16 cellular contexts compared by ENCODE assay signal in genomic region chr5:72364961-72365360, GRCh38. TPM values are rescaled to one million over a fixed set of nuclear protein-coding genes. Genes with fewer than 3 reads are reported as not detected.
A peak's percentile ranks its signal among the peaks of the same experiment; 100 is the strongest.
DNase-seq lines count a peak whose midpoint lies in the region; ATAC-seq, FAIRE-seq and TF ChIP-seq lines count a peak whose summit lies in the region.
"Had no signal": no experiment of that assay in that cellular context is flagged by ENCODE, and none has a peak within 500 bp of the region (broad histone marks: within the 10 kb centered on the region; RNA-seq: fewer than 3 reads in every experiment).

No MANE protein-coding gene starts in this region.

- peaks cover 18% of the 10 kb centered on the region for H3K36me3 Mint-ChIP-seq in mesothelial cell of epicardium
- peaks cover 6% of the 10 kb centered on the region for H3K36me3 Mint-ChIP-seq in stimulated activated effector memory CD8-positive, alpha-beta T cell treated with anti-CD3 and anti-CD28 coated beads, Interleukin-12 subunit alpha, Interleukin-12 subunit beta, amount 100 ng/mL, for 72 hours
- H3K36me3 Mint-ChIP-seq in endothelial cell (ENCODE audit: low read depth, unreplicated experiment): peaks cover 12% of the 10 kb centered on the region

- H3K4me1 Mint-ChIP-seq in mesothelial cell of epicardium (peaks cover 25% of the 10 kb centered on the region), endothelial cell (ENCODE audit: unreplicated experiment) (peaks cover 4% of the 10 kb centered on the region)
- no peaks in the 10 kb centered on the region for H3K4me1 Mint-ChIP-seq in stimulated activated effector memory CD8-positive, alpha-beta T cell treated with anti-CD3 and anti-CD28 coated beads, Interleukin-12 subunit alpha, Interleukin-12 subunit beta, amount 100 ng/mL, for 72 hours

- H2BK20ac ChIP-seq in H1 (ENCODE audit: low read length): no peak overlapping the region

- no peak for TF ChIP-seq CTCF in RWPE1 (conservative IDR thresholded peaks at IDR 0.05; ENCODE audit: low read depth)
- TF ChIP-seq CTCF in H1 (IDR thresholded peaks at IDR 0.05; ENCODE audit: control extremely low read depth in 1 of 3, insufficient read depth in 1 of 3, low read depth in 1 of 3, low read length in 3 of 3): no peak
- TF ChIP-seq CTCF in mesothelial cell of epicardium (IDR thresholded peaks at IDR 0.05; ENCODE audit: unreplicated experiment): no peak
- no peak for TF ChIP-seq CTCF in GM10248 (IDR thresholded peaks at IDR 0.05; ENCODE audit: control extremely low read depth, extremely low read depth, low read depth, missing control alignments)
- TF ChIP-seq CTCF in endothelial cell (IDR thresholded peaks at IDR 0.05; ENCODE audit: unreplicated experiment): no peak

- H4K91ac ChIP-seq in H1 (replicated peaks; ENCODE audit: insufficient read length, low read length): no peak overlapping the region

- H4K8ac ChIP-seq in H1 (ENCODE audit: extremely low read depth, insufficient read depth, low read length): 0 out of 2 replicates have a peak overlapping the region, but pooled peaks have one; percentile 28

- FAIRE-seq in H1 (lab: Jason Lieb, UNC): no peak
- FAIRE-seq: GM18507, HepG2 had no signal

- no peak overlapping the region for H2AK5ac ChIP-seq in H1 (ENCODE audit: low read depth, low read length)

- POLR2A ChIA-PET in RWPE1 (lab: Yijun Ruan, JAX; ENCODE audit: low non-redundant PET) (no interaction called here), H1 (lab: Charles Lee; ENCODE audit: partially characterized antibody) (interaction anchor here (1.0 to 2.0 kb wide), 3 partner anchors 10 to 44 kb away, joined by 3 to 6 read pairs (median 3); partner anchors contain the start of genes MRPS27 and PTCD2), GM10248 (lab: Yijun Ruan, JAX) (no interaction called here)

- no peak overlapping the region for H2AFZ ChIP-seq in H1 (ENCODE audit: low read length)
- H2AFZ ChIP-seq: GM23248 had no signal

- no peak for TF ChIP-seq EP300 in H1 (IDR thresholded peaks at IDR 0.05; ENCODE audit: borderline replicate concordance in 1 of 2, low read depth in 2 of 2, low read length in 2 of 2)

- 0 out of 2 replicates have a peak overlapping the region, but pooled peaks have one; percentile 22 for H2BK12ac ChIP-seq in H1 (ENCODE audit: low read depth, low read length)

- no peak overlapping the region; the same call in 1 of the 2 replicates for H3K18ac ChIP-seq in H1 (ENCODE audit: extremely low read depth, low read length)

- H3K9me3 Mint-ChIP-seq in mesothelial cell of epicardium: peaks cover 5% of the 10 kb centered on the region
- no peaks in the 10 kb centered on the region for H3K9me3 Mint-ChIP-seq in stimulated activated effector memory CD8-positive, alpha-beta T cell treated with anti-CD3 and anti-CD28 coated beads, Interleukin-12 subunit alpha, Interleukin-12 subunit beta, amount 100 ng/mL, for 72 hours
- H3K9me3 Mint-ChIP-seq in endothelial cell (ENCODE audit: unreplicated experiment): no peaks in the 10 kb centered on the region

- H3K27ac Mint-ChIP-seq in mesothelial cell of epicardium (peak overlapping the region; percentile 14), endothelial cell (ENCODE audit: unreplicated experiment) (no peak overlapping the region)
- peak overlapping the region; percentile 13 for H3K27ac Mint-ChIP-seq in stimulated activated effector memory CD8-positive, alpha-beta T cell treated with anti-CD3 and anti-CD28 coated beads, Interleukin-12 subunit alpha, Interleukin-12 subunit beta, amount 100 ng/mL, for 72 hours

- H3K9me3 ChIP-seq in H1 (ENCODE audit: insufficient read depth in 2 of 2, low read depth in 1 of 2, low read length in 1 of 2): no peaks in the 10 kb centered on the region

- no peak overlapping the region for H2BK5ac ChIP-seq in H1 (ENCODE audit: low read depth, low read length)

- no peaks in the 10 kb centered on the region for H3K79me2 ChIP-seq in H1 (ENCODE audit: control insufficient read depth in 1 of 2, insufficient read depth in 2 of 2, low read length in 2 of 2)

- H3K23me2 ChIP-seq in H1 (ENCODE audit: low read depth, low read length): no peaks in the 10 kb centered on the region

- ATAC-seq in stimulated activated effector memory CD8-positive, alpha-beta T cell treated with anti-CD3 and anti-CD28 coated beads, Interleukin-12 subunit alpha, Interleukin-12 subunit beta, amount 100 ng/mL, for 72 hours: no peak
- no peak for ATAC-seq in GM18519 (IDR thresholded peaks at IDR 0.05; ENCODE audit: low FRiP score, unreplicated experiment)
- ATAC-seq: HepG2 had no signal

- WGBS in H1 (ENCODE audit: extremely low coverage in 1 of 2, insufficient coverage in 1 of 2, insufficient read length in 1 of 2, insufficient replicate concordance in 2 of 2, low coverage in 1 of 2, low lambda C conversion rate in 2 of 2, missing lambda C conversion rate in 1 of 2), 2 experiments: 91% methylated on average over 4 of the region's 4 CpGs; no CpG with 5 or more reads in 1 of the 2 experiments

- CTCF ChIA-PET in RWPE1 (lab: Yijun Ruan, JAX) (interaction anchor here (0.6 to 6.1 kb wide), 4 partner anchors 44 to 453 kb away, joined by 4 to 62 read pairs (median 6); no protein-coding TSS in a partner anchor), H1 (lab: Charles Lee; ENCODE audit: partially characterized antibody) (interaction anchor here (0.6 to 5.0 kb wide), 8 partner anchors 10 to 189 kb away, joined by 3 to 38 read pairs (median 12); no protein-coding TSS in a partner anchor), GM10248 (lab: Yijun Ruan, JAX) (interaction anchor here (0.8 to 9.6 kb wide), 13 partner anchors 9 to 453 kb away, joined by 3 to 154 read pairs (median 12); partner anchors contain the start of gene TNPO1)

- H2BK15ac ChIP-seq in H1 (ENCODE audit: low read length): no peak overlapping the region

- H3K4me3 ChIP-seq in H1 (ENCODE audit: extremely low read depth in 1 of 4, insufficient read depth in 2 of 4, low read depth in 3 of 4, low read length in 4 of 4): no peak overlapping the region
- H3K4me3 ChIP-seq: GM23248 had no signal

- no peak overlapping the region; a peak in 1 of 7 replicates for H3K9ac ChIP-seq in H1 (replicated peaks in 1 of 4; ENCODE audit: extremely low read depth in 1 of 4, low read depth in 3 of 4, low read length in 3 of 4)
- H3K9ac ChIP-seq: GM23248, KMS-11 had no signal

- H3K56ac ChIP-seq in H1 (replicated peaks; ENCODE audit: insufficient read length, low read depth, low read length): no peak overlapping the region

- H3K4me1 ChIP-seq in H1 (replicated peaks in 1 of 4; ENCODE audit: control insufficient read depth in 3 of 4, insufficient read depth in 4 of 4, low read length in 3 of 4): peaks cover 0 to 6% (median 4%) of the 10 kb centered on the region in 4 experiments; a peak in 4 of 7 replicates

- H4K20me1 ChIP-seq in H1 (replicated peaks in 1 of 2; ENCODE audit: control insufficient read depth in 1 of 2, insufficient read depth in 2 of 2, low read length in 2 of 2): no peaks in the 10 kb centered on the region

- H3K4ac ChIP-seq in H1 (replicated peaks; ENCODE audit: insufficient read length, low read depth, low read length): no peak overlapping the region

- no peak overlapping the region for H3K4me3 Mint-ChIP-seq in mesothelial cell of epicardium
- no peak overlapping the region for H3K4me3 Mint-ChIP-seq in stimulated activated effector memory CD8-positive, alpha-beta T cell treated with anti-CD3 and anti-CD28 coated beads, Interleukin-12 subunit alpha, Interleukin-12 subunit beta, amount 100 ng/mL, for 72 hours
- no peak overlapping the region for H3K4me3 Mint-ChIP-seq in endothelial cell (ENCODE audit: unreplicated experiment)

- H3K27me3 Mint-ChIP-seq in mesothelial cell of epicardium (ENCODE audit: low read depth): no peaks in the 10 kb centered on the region
- H3K27me3 Mint-ChIP-seq in endothelial cell (ENCODE audit: unreplicated experiment): peaks cover 2% of the 10 kb centered on the region

- no peak for DNase-seq in RWPE1 (ENCODE audit: low spot score)
- no peak for DNase-seq in H1 (ENCODE audit: low read depth in 1 of 2, low spot score in 2 of 2)
- no peak for DNase-seq in mesothelial cell of epicardium (ENCODE audit: low spot score in 2 of 2, unreplicated experiment in 2 of 2)
- DNase-seq in stimulated activated effector memory CD8-positive, alpha-beta T cell treated with anti-CD3 and anti-CD28 coated beads, Interleukin-12 subunit alpha, Interleukin-12 subunit beta, amount 100 ng/mL, for 72 hours (ENCODE audit: low spot score in 2 of 2): no peak
- DNase-seq in GM10248 (ENCODE audit: extremely low spot score): no peak
- DNase-seq in GF-D8 (lab: John Stamatoyannopoulos, UW): no peak
- DNase-seq in endothelial cell (ENCODE audit: low spot score): no peak
- DNase-seq: GM23248, NCI-H1105, NCI-H187, NCI-H345, NCI-H774 had no signal

- H3K27me3 ChIP-seq in H1 (replicated peaks in 1 of 4; ENCODE audit: control insufficient read depth in 3 of 4, extremely low read depth in 1 of 4, insufficient read depth in 3 of 4, low read length in 3 of 4): no peaks in the 10 kb centered on the region

- H3K36me3 ChIP-seq in H1 (ENCODE audit: control insufficient read depth in 2 of 4, insufficient read depth in 4 of 4, low read length in 3 of 4): peaks cover 0 to 13% (median 4%) of the 10 kb centered on the region in 4 experiments; a peak in 3 of 8 replicates

- TF ChIP-seq POLR2A in H1 (IDR thresholded peaks at IDR 0.05; ENCODE audit: control extremely low read depth in 1 of 2, low read depth in 2 of 2, low read length in 2 of 2): no peak

- no peak overlapping the region for H3K4me2 ChIP-seq in H1 (ENCODE audit: insufficient read depth in 1 of 2, low read depth in 2 of 2, low read length in 2 of 2)
- H3K4me2 ChIP-seq: KMS-11 had no signal

- no peak overlapping the region for H3K14ac ChIP-seq in H1 (ENCODE audit: insufficient read length)

- no peak for TF ChIP-seq RAD21 in H1 (IDR thresholded peaks at IDR 0.05 in 1 of 2, conservative IDR thresholded peaks at IDR 0.05 in 1 of 2; ENCODE audit: low read depth in 2 of 2, low read length in 2 of 2)

- H3K27ac ChIP-seq in RWPE1 (peak overlapping the region; percentile 57), H1 (ENCODE audit: low read depth, low read length) (no peak overlapping the region)
- H3K27ac ChIP-seq: GM23248, KMS-11 had no signal

- no peak overlapping the region for H4K5ac ChIP-seq in H1 (ENCODE audit: insufficient read length, low read depth, low read length)

- H2BK120ac ChIP-seq in H1 (replicated peaks; ENCODE audit: low read depth, low read length): no peak overlapping the region

- no peak overlapping the region for H3K23ac ChIP-seq in H1 (ENCODE audit: insufficient read length)

- no peaks in the 10 kb centered on the region for H3K79me1 ChIP-seq in H1 (ENCODE audit: low read depth, low read length)

RNA-seq across cellular contexts. Expression of gene PTCD2, which starts 44.8 kb away (rescaled TPM):
- 12.6 and 15.4 TPM in 2 replicates for total RNA-seq in H1 (2021; fragmentation: NEBNext Ultra II Directional; extraction: Animal tissue kit (Norgen Biotek cat#: 25700))
- 5.6 and 7.3 TPM in 2 replicates for polyA plus RNA-seq in H1 (2011; rRNA removed)
- 8.7 TPM for polyA plus RNA-seq in H1 (2011; cell fraction: cytosol; rRNA removed)
- polyA plus RNA-seq in H1 (2011; cell fraction: nucleus; rRNA removed): 8.9 TPM
- polyA plus RNA-seq in H1 (2012, experiment 1 of 2): 7.8 to 12.1 TPM (median 8.4 TPM) in 4 replicates
- 0.98 TPM for polyA plus RNA-seq in H1 (2012, experiment 2 of 2)
- polyA plus RNA-seq in H1 (2013, experiment 1 of 2): 7.3 TPM
- polyA plus RNA-seq in H1 (2013, experiment 2 of 2): 7.7 TPM
- polyA minus RNA-seq in H1 (2011; rRNA and poly(A)+ RNA removed): 14.9 and 15.8 TPM in 2 replicates
- polyA minus RNA-seq in H1 (2011; cell fraction: cytosol; rRNA and poly(A)+ RNA removed): 4.4 TPM
- 11.9 TPM for polyA minus RNA-seq in H1 (2011; cell fraction: nucleus; rRNA and poly(A)+ RNA removed)
- total RNA-seq in mesothelial cell of epicardium (12.2 to 14.5 TPM (median 13.6 TPM) in 3 replicates), endothelial cell (ENCODE audit: unreplicated experiment) (7.5 TPM)

RNA-seq across cellular contexts. Expression of gene MRPS27, which starts 44.9 kb away (rescaled TPM):
- total RNA-seq in H1 (2021; fragmentation: NEBNext Ultra II Directional; extraction: Animal tissue kit (Norgen Biotek cat#: 25700)): 102 and 105 TPM in 2 replicates
- 86.1 and 93.2 TPM in 2 replicates for polyA plus RNA-seq in H1 (2011; rRNA removed)
- polyA plus RNA-seq in H1 (2011; cell fraction: cytosol; rRNA removed): 84.5 TPM
- polyA plus RNA-seq in H1 (2011; cell fraction: nucleus; rRNA removed): 97.6 TPM
- polyA plus RNA-seq in H1 (2012, experiment 1 of 2): 67.4 to 94.2 TPM (median 74.5 TPM) in 4 replicates
- 37.0 TPM for polyA plus RNA-seq in H1 (2012, experiment 2 of 2)
- polyA plus RNA-seq in H1 (2013, experiment 1 of 2): 63.1 TPM
- 62.8 TPM for polyA plus RNA-seq in H1 (2013, experiment 2 of 2)
- polyA minus RNA-seq in H1 (2011; rRNA and poly(A)+ RNA removed): 122 and 149 TPM in 2 replicates
- 101 TPM for polyA minus RNA-seq in H1 (2011; cell fraction: cytosol; rRNA and poly(A)+ RNA removed)
- polyA minus RNA-seq in H1 (2011; cell fraction: nucleus; rRNA and poly(A)+ RNA removed): 92.5 TPM
- total RNA-seq in mesothelial cell of epicardium (53.4 to 58.1 TPM (median 56.0 TPM) in 3 replicates), endothelial cell (ENCODE audit: unreplicated experiment) (62.8 TPM)
